ENCODE assay signal across 8 cellular contexts in the genomic region with DNA sequence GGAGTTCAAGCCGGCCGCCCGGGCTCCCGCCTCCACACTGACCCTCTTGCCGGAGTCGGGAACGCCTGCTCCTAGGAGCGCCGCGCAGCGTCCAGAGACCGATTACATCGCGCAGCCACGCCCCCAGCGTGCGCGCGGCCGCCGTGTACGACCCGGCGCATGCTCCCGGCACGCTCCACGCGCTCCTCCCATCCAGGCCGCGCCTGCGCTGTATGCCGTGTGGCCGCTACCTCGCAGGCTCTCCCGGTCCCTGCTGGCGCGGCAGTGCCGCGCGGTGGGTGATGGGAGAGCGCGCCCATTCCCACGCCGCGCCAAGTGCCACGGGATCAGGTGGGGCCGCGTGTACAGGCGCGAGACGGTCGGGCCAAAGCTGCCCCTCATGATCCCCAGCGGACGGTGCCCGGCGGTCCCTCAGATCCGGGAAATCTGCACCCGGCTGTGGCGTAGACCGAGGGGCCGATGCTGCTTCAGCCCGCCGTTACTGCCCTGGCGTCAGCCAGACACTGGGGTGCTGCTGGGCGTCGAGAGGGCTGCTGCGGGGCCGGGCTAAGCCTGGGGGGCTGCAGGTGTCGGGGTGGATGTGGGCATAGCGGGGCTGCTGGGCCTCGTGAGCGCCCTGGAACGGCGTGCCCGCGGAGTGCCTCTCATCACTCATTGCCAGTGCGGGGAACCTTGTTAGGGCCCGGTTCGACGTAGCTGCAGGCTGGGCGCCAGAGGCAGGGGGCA. TPM values are rescaled to one million over a fixed set of nuclear protein-coding genes. Genes with fewer than 3 reads are reported as not detected.
DNase-seq lines count a peak whose midpoint lies in the region; ATAC-seq, FAIRE-seq and TF ChIP-seq lines count a peak whose summit lies in the region.

Gene GNB1L, minus strand, starts transcription at position 97 of the 726 bp plus-strand sequence. CDS start 33,519 bp downstream, outside the sequence.
Gene RTL10, minus strand, starts transcription at position 97 of the 726 bp plus-strand sequence. CDS start 2,613 bp downstream, outside the sequence.

- peak within 1 kb of the TSS; percentile 93 for H3K27ac Mint-ChIP-seq in endodermal cell

- DNase-seq in D721Med (ENCODE audit: insufficient read length, low spot score) (peak; percentile 95), NT2/D1 (ENCODE audit: low read depth, low spot score) (peak; percentile 93), endodermal cell (peak; percentile 98)
- DNase-seq in activated CD8-positive, alpha-beta memory T cell treated with anti-CD3 and anti-CD28 coated beads, Interleukin-2, amount 50 U/mL, for 1 hour (ENCODE audit: extremely low read depth), result peak; percentile 69
- peak; percentile 98 for DNase-seq in stimulated activated CD8-positive, alpha-beta memory T cell treated with anti-CD3 and anti-CD28 coated beads, Interleukin-15, amount 100 ng/mL, for 24 hours (ENCODE audit: low read depth)

- TF ChIP-seq CTCF in D721Med (IDR thresholded peaks at IDR 0.05; ENCODE audit: insufficient read depth, missing control alignments) (no peak), endodermal cell (conservative IDR thresholded peaks at IDR 0.05) (no peak)

- no peaks in the 10 kb centered on the region for H3K27me3 Mint-ChIP-seq in endodermal cell (ENCODE audit: insufficient read depth)

- H3K27me3 ChIP-seq in HUES6 (ENCODE audit: control insufficient read depth, insufficient read depth, low read length) (no peaks in the 10 kb centered on the region), NT2/D1 (ENCODE audit: insufficient read depth, insufficient read length) (no peaks in the 10 kb centered on the region), endodermal cell (ENCODE audit: control insufficient read depth, insufficient read depth, low read length, poor library complexity, severe bottlenecking) (no peaks in the 10 kb centered on the region)

- H3K4me3 ChIP-seq in HUES6 (ENCODE audit: low read depth, low read length), result peak within 1 kb of the TSS; percentile 86
- peak within 1 kb of the TSS; percentile 96 for H3K4me3 ChIP-seq in NT2/D1 (ENCODE audit: insufficient read length, low read depth)
- peak within 1 kb of the TSS; percentile 95 for H3K4me3 ChIP-seq in endodermal cell (ENCODE audit: low read length)
- peak within 1 kb of the TSS; percentile 89 for H3K4me3 ChIP-seq in mesodermal cell (ENCODE audit: extremely low read depth, insufficient read depth, low read length, poor library complexity, severe bottlenecking)

- H3K4me3 Mint-ChIP-seq in endodermal cell, result peak within 1 kb of the TSS; percentile 96

- H3K9me3 ChIP-seq in HUES6 (ENCODE audit: control insufficient read depth, insufficient read depth, low read depth, low read length), result no peaks in the 10 kb centered on the region
- no peaks in the 10 kb centered on the region for H3K9me3 ChIP-seq in NT2/D1 (ENCODE audit: insufficient read depth, low read length)
- no peaks in the 10 kb centered on the region for H3K9me3 ChIP-seq in endodermal cell (ENCODE audit: control insufficient read depth, low read length)
- H3K9me3 ChIP-seq in mesodermal cell (ENCODE audit: control insufficient read depth, low read length), result no peaks in the 10 kb centered on the region

- FAIRE-seq in D721Med (lab: Jason Lieb, UNC), result no peak

- peaks cover 33% of the 10 kb centered on the region for H3K4me1 ChIP-seq in HUES6 (ENCODE audit: control insufficient read depth, insufficient read depth, low read length)
- H3K4me1 ChIP-seq in NT2/D1 (ENCODE audit: insufficient read depth, insufficient read length), result peaks cover 12% of the 10 kb centered on the region
- H3K4me1 ChIP-seq in endodermal cell (ENCODE audit: control insufficient read depth, insufficient read depth, low read length), result peaks cover 2% of the 10 kb centered on the region
- H3K4me1 ChIP-seq in mesodermal cell (ENCODE audit: control insufficient read depth, insufficient read depth, low read length, poor library complexity, severe bottlenecking), result peaks cover 40% of the 10 kb centered on the region

- 0 to 1% methylated on average over 49 to 81 of the region's 81 CpGs for WGBS in endodermal cell (ENCODE audit: insufficient coverage in 1 of 2, insufficient read length in 1 of 2), 2 experiments
- WGBS in mesodermal cell (ENCODE audit: insufficient coverage in 2 of 2), 2 experiments, result 0 to 1% methylated on average over 76 to 79 of the region's 81 CpGs

- peak; percentile 85 for ATAC-seq in GM21423 (IDR thresholded peaks at IDR 0.05; ENCODE audit: unreplicated experiment)

- peaks cover 33% of the 10 kb centered on the region for H3K4me1 Mint-ChIP-seq in endodermal cell

- peak within 1 kb of the TSS; percentile 88 for H3K27ac ChIP-seq in HUES6 (ENCODE audit: low read depth, low read length)
- H3K27ac ChIP-seq in endodermal cell (ENCODE audit: low read depth, low read length), result peak within 1 kb of the TSS; percentile 70
- H3K27ac ChIP-seq in mesodermal cell (ENCODE audit: low read depth, low read length, severe bottlenecking), result peak within 1 kb of the TSS; percentile 67

- no peaks in the 10 kb centered on the region for H3K9me3 Mint-ChIP-seq in endodermal cell

- peaks cover 17% of the 10 kb centered on the region for H3K36me3 Mint-ChIP-seq in endodermal cell (ENCODE audit: low read depth)

- H3K9ac ChIP-seq in HUES6 (ENCODE audit: low read length), result peak within 1 kb of the TSS; percentile 94
- H3K9ac ChIP-seq in NT2/D1 (ENCODE audit: insufficient read length, low read depth), result peak within 1 kb of the TSS; percentile 97
- H3K9ac ChIP-seq in endodermal cell (ENCODE audit: extremely low read depth, low read length, poor library complexity, severe bottlenecking), result peak within 1 kb of the TSS; percentile 85

- H3K36me3 ChIP-seq in HUES6 (ENCODE audit: control insufficient read depth, insufficient read depth, low read length), result peaks cover 29% of the 10 kb centered on the region
- H3K36me3 ChIP-seq in NT2/D1 (ENCODE audit: insufficient read depth, insufficient read length, low read length), result peaks cover 38% of the 10 kb centered on the region
- H3K36me3 ChIP-seq in endodermal cell (ENCODE audit: control insufficient read depth, insufficient read depth, low read length), result peaks cover 18% of the 10 kb centered on the region
- H3K36me3 ChIP-seq in mesodermal cell (ENCODE audit: control insufficient read depth, insufficient read depth, low read length), result peaks cover 33% of the 10 kb centered on the region

RNA-seq across cellular contexts. Expression of gene GNB1L, which starts in this region (rescaled TPM):
- 10 to 100 TPM in 1 of 2 donors, 1 to 10 TPM in 1; 9.5 to 12.2 TPM for total RNA-seq in endodermal cell
- 10.1 TPM for polyA plus RNA-seq in endodermal cell (2013, experiment 1 of 2)
- 7.7 TPM for polyA plus RNA-seq in endodermal cell (2013, experiment 2 of 2)
- 8.4 TPM for polyA plus RNA-seq in mesodermal cell (2013, experiment 1 of 2)
- polyA plus RNA-seq in mesodermal cell (2013, experiment 2 of 2), result 7.7 TPM

RNA-seq across cellular contexts. Expression of gene RTL10, which starts in this region (rescaled TPM):
- total RNA-seq in endodermal cell, result 10 to 100 TPM; 20.6 to 22.2 TPM
- polyA plus RNA-seq in endodermal cell (2013, experiment 1 of 2), result 12.4 TPM
- 12.1 TPM for polyA plus RNA-seq in endodermal cell (2013, experiment 2 of 2)
- polyA plus RNA-seq in mesodermal cell (2013, experiment 1 of 2), result 9.7 TPM
- 8.9 TPM for polyA plus RNA-seq in mesodermal cell (2013, experiment 2 of 2)

Comparison
In these comparisons a context has a peak if more than half of its experiments do, and no peak if none do; other contexts are left out.
1. Peak in every context shown above with its lines: DNase-seq, ATAC-seq, H3K4me3 ChIP-seq and H3K27ac ChIP-seq.